ENCODE assay signal across 25 cellular contexts in genomic region chr11:74992852-74993251, GRCh38. TPM values are rescaled to one million over a fixed set of nuclear protein-coding genes. Genes with fewer than 3 reads are reported as not detected.
DNase-seq lines count a peak whose midpoint lies in the region; ATAC-seq and TF ChIP-seq lines count a peak whose summit lies in the region.
"Had no signal": no experiment of that assay in that cellular context is flagged by ENCODE, and none has a peak within 500 bp of the region (broad histone marks: within the 10 kb centered on the region; RNA-seq: fewer than 3 reads in every experiment).

No MANE protein-coding gene starts in this region.

- no peak overlapping the region for H3K27ac Mint-ChIP-seq in stimulated activated naive B cell treated with anti-CD40 and anti-IgM and Interleukin-4, amounts not matched to agents 10 μg/mL and 1 μg/mL and 100 μg/mL, for 72 hours
- H3K27ac Mint-ChIP-seq: activated CD4-positive, alpha-beta T cell treated with anti-CD3 and anti-CD28 coated beads, Interleukin-2, amount 10 ng/mL, durations not matched to agents 24 days and 14 days; activated CD8-positive, alpha-beta memory T cell treated with anti-CD3 and anti-CD28 coated beads, Interleukin-2, amount 10 ng/mL, durations not matched to agents 7 days and 5 days; CD8-positive, alpha-beta T cell; T-helper 17 cell had no signal

- peaks cover 0 to 35% (median 17%) of the 10 kb centered on the region in 9 donors for H3K4me1 ChIP-seq in heart right ventricle
- H3K4me1 ChIP-seq: SJSA1 had no signal

- WGBS in heart right ventricle, 2 donors = 93 to 98% methylated on average over 5 of the region's 5 CpGs

- H3K4me3 Mint-ChIP-seq in stimulated activated naive B cell treated with anti-CD40 and anti-IgM and Interleukin-4, amounts not matched to agents 10 μg/mL and 1 μg/mL and 100 μg/mL, for 72 hours = no peak overlapping the region
- H3K4me3 Mint-ChIP-seq: activated CD4-positive, alpha-beta T cell treated with anti-CD3 and anti-CD28 coated beads, Interleukin-2, amount 10 ng/mL, durations not matched to agents 24 days and 14 days; activated CD8-positive, alpha-beta memory T cell treated with anti-CD3 and anti-CD28 coated beads, Interleukin-2, amount 10 ng/mL, durations not matched to agents 7 days and 5 days; CD8-positive, alpha-beta T cell; T-helper 17 cell had no signal

- ATAC-seq in GM18502 (IDR thresholded peaks at IDR 0.05; ENCODE audit: poor library complexity, unreplicated experiment) (peak; percentile 36), HG03095 (IDR thresholded peaks at IDR 0.05; ENCODE audit: unreplicated experiment) (peak; percentile 46), heart right ventricle (no peak), HG03439 (IDR thresholded peaks at IDR 0.05; ENCODE audit: unreplicated experiment) (no peak)
- ATAC-seq in stimulated activated naive B cell treated with anti-CD40 and anti-IgM and Interleukin-4, amounts not matched to agents 10 μg/mL and 1 μg/mL and 100 μg/mL, for 72 hours (replicated peaks) = peak; percentile 28 to 31
- ATAC-seq: activated CD8-positive, alpha-beta memory T cell treated with anti-CD3 and anti-CD28 coated beads, Interleukin-2, amount 10 ng/mL, durations not matched to agents 7 days and 5 days; CD8-positive, alpha-beta T cell; K562; T-helper 17 cell had no signal

- intact Hi-C loops in heart right ventricle (cut with DNase I) = no loop called here

- H3K4me3 ChIP-seq in heart right ventricle = no peak overlapping the region
- H3K4me3 ChIP-seq: HAP-1, K562, SJSA1, skin epidermis, tibial artery had no signal

- H3K9me3 Mint-ChIP-seq in stimulated activated naive B cell treated with anti-CD40 and anti-IgM and Interleukin-4, amounts not matched to agents 10 μg/mL and 1 μg/mL and 100 μg/mL, for 72 hours = no peaks in the 10 kb centered on the region
- H3K9me3 Mint-ChIP-seq: activated CD4-positive, alpha-beta T cell treated with anti-CD3 and anti-CD28 coated beads, Interleukin-2, amount 10 ng/mL, durations not matched to agents 24 days and 14 days; CD8-positive, alpha-beta T cell had no signal

- H3K9me3 ChIP-seq in heart right ventricle = no peaks in the 10 kb centered on the region
- H3K9me3 ChIP-seq: HAP-1, neutrophil, SJSA1, tibial artery had no signal

- peak; percentile 60 for DNase-seq in GM20000 (ENCODE audit: low spot score)
- DNase-seq in stimulated activated naive B cell treated with anti-CD40 and anti-IgM and Interleukin-4, amounts not matched to agents 10 μg/mL and 1 μg/mL and 100 μg/mL, for 72 hours = no peak
- DNase-seq in heart right ventricle = no peak
- DNase-seq in midbrain (lab: John Stamatoyannopoulos, UW) = no peak
- DNase-seq: activated CD4-positive, alpha-beta T cell treated with anti-CD3 and anti-CD28 coated beads, Interleukin-2, amount 10 ng/mL, durations not matched to agents 24 days and 14 days; activated CD8-positive, alpha-beta memory T cell treated with anti-CD3 and anti-CD28 coated beads, Interleukin-2, amount 10 ng/mL, durations not matched to agents 7 days and 5 days; activated naive CD4-positive, alpha-beta T cell treated with anti-CD3 and anti-CD28 coated beads, Interleukin-2, amount 50 U/mL, for 16 hours; anterior cingulate cortex; CD8-positive, alpha-beta T cell; head of caudate nucleus; NCI-H1436; NCI-H2107; NK-92 treated with Interleukin-12 subunit alpha and Interleukin-12 subunit beta, amount 100 ng/mL, for 24 hours; stimulated activated CD4-positive, alpha-beta T cell treated with anti-CD3 and anti-CD28 coated beads, Interleukin-2, amount 100 ng/mL, for 24 hours; stimulated activated naive CD4-positive, alpha-beta T cell treated with Interleukin-2 at 50 U/mL for 16 hours; T-helper 17 cell; tibial artery had no signal

- peaks cover 16 to 39% of the 10 kb centered on the region in 2 donors for H3K4me1 Mint-ChIP-seq in stimulated activated naive B cell treated with anti-CD40 and anti-IgM and Interleukin-4, amounts not matched to agents 10 μg/mL and 1 μg/mL and 100 μg/mL, for 72 hours

- no peak overlapping the region for H3K27ac ChIP-seq in heart right ventricle
- H3K27ac ChIP-seq: neutrophil, SJSA1, skin epidermis, tibial artery had no signal

- no peak for TF ChIP-seq CTCF in GM20000 (IDR thresholded peaks at IDR 0.05; ENCODE audit: extremely low read depth, missing control alignments)
- no peak for TF ChIP-seq CTCF in heart right ventricle (IDR thresholded peaks at IDR 0.05)

- H3K27me3 Mint-ChIP-seq in stimulated activated naive B cell treated with anti-CD40 and anti-IgM and Interleukin-4, amounts not matched to agents 10 μg/mL and 1 μg/mL and 100 μg/mL, for 72 hours = no peaks in the 10 kb centered on the region
- H3K27me3 Mint-ChIP-seq: activated CD4-positive, alpha-beta T cell treated with anti-CD3 and anti-CD28 coated beads, Interleukin-2, amount 10 ng/mL, durations not matched to agents 24 days and 14 days; activated CD8-positive, alpha-beta memory T cell treated with anti-CD3 and anti-CD28 coated beads, Interleukin-2, amount 10 ng/mL, durations not matched to agents 7 days and 5 days; T-helper 17 cell had no signal

- H3K27me3 ChIP-seq in heart right ventricle = no peaks in the 10 kb centered on the region
- H3K27me3 ChIP-seq: neutrophil, SJSA1, tibial artery had no signal

- H3K36me3 ChIP-seq in heart right ventricle = peaks cover 0 to 40% (median 10%) of the 10 kb centered on the region in 9 donors

- peaks cover 21 to 25% of the 10 kb centered on the region in 2 donors for H3K36me3 Mint-ChIP-seq in stimulated activated naive B cell treated with anti-CD40 and anti-IgM and Interleukin-4, amounts not matched to agents 10 μg/mL and 1 μg/mL and 100 μg/mL, for 72 hours

RNA-seq across cellular contexts. Expression of gene NEU3, which starts 4.1 kb away (rescaled TPM):
- total RNA-seq in heart right ventricle = 10 to 100 TPM in 4 of 10 donors, 1 to 10 TPM in 6; 3.4 to 16.1 (median 9.9) TPM
- 1 to 10 TPM; 2.6 to 6.3 TPM for polyA plus RNA-seq in heart right ventricle

RNA-seq across cellular contexts. Expression of gene SPCS2, which starts 43.8 kb away (rescaled TPM):
- 100 to 1,000 TPM in 5 of 10 donors, 10 to 100 TPM in 5; 78.4 to 128 (median 99.5) TPM for total RNA-seq in heart right ventricle
- polyA plus RNA-seq in heart right ventricle = 100 to 1,000 TPM; 116 to 143 TPM

RNA-seq across cellular contexts. Expression of gene XRRA1, which starts 44.0 kb away (rescaled TPM):
- 10 to 100 TPM in 6 of 10 donors, 1 to 10 TPM in 4; 4.0 to 22.8 (median 11.7) TPM for total RNA-seq in heart right ventricle
- polyA plus RNA-seq in heart right ventricle = 1 to 10 TPM; 1.8 to 4.3 TPM

Comparison
In these comparisons a context has a peak if more than half of its experiments do, and no peak if none do; other contexts are left out.
1. ATAC-seq: peak in GM18502 (single experiment), HG03095 (single experiment) and stimulated activated naive B cell treated with anti-CD40 and anti-IgM and Interleukin-4, amounts not matched to agents 10 μg/mL and 1 μg/mL and 100 μg/mL, for 72 hours (2 of 2); none in heart right ventricle (0 of 8) and HG03439 (single experiment).